In genomic region chr11:69007978-69008381, GRCh38 we compare ENCODE assay signal across 9 cellular contexts. TPM values are rescaled to one million over a fixed set of nuclear protein-coding genes. Genes with fewer than 3 reads are reported as not detected.
DNase-seq lines count a peak whose midpoint lies in the region; ATAC-seq and TF ChIP-seq lines count a peak whose summit lies in the region.
"Had no signal": no experiment of that assay in that cellular context is flagged by ENCODE, and none has a peak within 500 bp of the region (broad histone marks: within the 10 kb centered on the region; RNA-seq: fewer than 3 reads in every experiment).

No MANE protein-coding gene starts in this region.

- H3K27me3 ChIP-seq in HCT116 (ENCODE audit: insufficient read depth, low read length) (no peaks in the 10 kb centered on the region), neural progenitor cell (peaks cover 1% of the 10 kb centered on the region)

- H3K9ac ChIP-seq in HCT116 (ENCODE audit: low read length) (peak overlapping the region; percentile 69), neural progenitor cell (no peak overlapping the region)

- no peak for TF ChIP-seq POLR2A in HCT116 (IDR thresholded peaks at IDR 0.05; ENCODE audit: borderline replicate concordance, extremely low read depth, insufficient read depth, insufficient read length)

- H3K36me3 ChIP-seq in HCT116 (ENCODE audit: control insufficient read depth in 1 of 2, insufficient read depth in 2 of 2, low read length in 2 of 2) (no peaks in the 10 kb centered on the region), neural progenitor cell (no peaks in the 10 kb centered on the region)

- H3K79me2 ChIP-seq in HCT116 (ENCODE audit: insufficient read depth, low read length) (no peaks in the 10 kb centered on the region), neural progenitor cell (ENCODE audit: low read depth) (no peaks in the 10 kb centered on the region)

- H3K4me3 ChIP-seq in HCT116 (replicated peaks in 1 of 2; ENCODE audit: low read depth in 1 of 2, low read length in 2 of 2) (no peak overlapping the region), skin epidermis (no peak overlapping the region), neural progenitor cell (no peak overlapping the region)

- TF ChIP-seq RAD21 in HCT116 (IDR thresholded peaks at IDR 0.05; ENCODE audit: low read depth): no peak

- H3F3A ChIP-seq in neural progenitor cell (ENCODE audit: low read depth): peaks cover 7% of the 10 kb centered on the region

- ATAC-seq in HCT116: no peak

- H3K27me3 Mint-ChIP-seq in neural progenitor cell (ENCODE audit: insufficient read depth, low read depth) (peaks cover 9% of the 10 kb centered on the region), immature natural killer cell (ENCODE audit: low read depth in 3 of 3) (peaks cover 10 to 11% (median 11%) of the 10 kb centered on the region in 3 donors)

- POLR2A ChIA-PET in HCT116 (lab: Charles Lee): no interaction called here

- H3K4me2 ChIP-seq in HCT116 (ENCODE audit: low read length) (peak overlapping the region; percentile 78), neural progenitor cell (no peak overlapping the region)

- CTCF ChIA-PET in HCT116 (lab: Charles Lee): interaction anchor here (1.7 kb wide), 1 partner anchor 36 kb away, joined by 4 read pairs; no protein-coding TSS in a partner anchor

- H3K27ac ChIP-seq in HCT116 (ENCODE audit: low read depth, low read length): peak overlapping the region; percentile 64
- H3K27ac ChIP-seq in skin epidermis: peak overlapping the region in 16 of 21 experiments; percentile 24 to 86 (median 66)
- no peak overlapping the region for H3K27ac ChIP-seq in neural progenitor cell

- DNase-seq in HCT116 (ENCODE audit: low read depth, low spot score) (no peak), amniotic epithelial cell (ENCODE audit: low read depth) (peak; percentile 51), left kidney (ENCODE audit: low read depth, low spot score) (peak; percentile 59), neural progenitor cell (ENCODE audit: low spot score) (no peak), GM19240 (ENCODE audit: insufficient read length, low spot score) (no peak), immature natural killer cell (no peak)
- no peak for DNase-seq in activated CD4-positive, alpha-beta T cell treated with anti-CD3 and anti-CD28 coated beads, Interleukin-2, amount 50 U/mL, for 1 hour
- DNase-seq: KG1 had no signal

- no peak overlapping the region for H2AFZ ChIP-seq in HCT116 (ENCODE audit: low read depth, low read length, poor library complexity, severe bottlenecking)
- no peak overlapping the region for H2AFZ ChIP-seq in neural progenitor cell (replicated peaks)

- RAD21 ChIA-PET in HCT116 (lab: Charles Lee; ENCODE audit: low non-redundant PET in 1 of 2, low total read pairs in 2 of 2, uncharacterized antibody in 2 of 2, unreplicated experiment in 2 of 2): no interaction called here

- H3K9me3 ChIP-seq in HCT116 (ENCODE audit: control insufficient read depth in 1 of 2, insufficient read depth in 1 of 2, low read depth in 1 of 2, low read length in 2 of 2) (no peaks in the 10 kb centered on the region), neural progenitor cell (ENCODE audit: low read depth) (no peaks in the 10 kb centered on the region)

- no TSS peak for BruUV-seq in HCT116 (replicated peaks; lab: Mats Ljungman, UMichigan)

- no peak overlapping the region for H3K27ac Mint-ChIP-seq in neural progenitor cell
- no peak overlapping the region for H3K27ac Mint-ChIP-seq in immature natural killer cell

- peaks cover 38 to 50% of the 10 kb centered on the region in 2 experiments for H3K4me1 ChIP-seq in HCT116 (ENCODE audit: control insufficient read depth in 1 of 2, insufficient read depth in 2 of 2, low read length in 2 of 2)
- H3K4me1 ChIP-seq in neural progenitor cell: peaks cover 23% of the 10 kb centered on the region

- H3K9me2 ChIP-seq in HCT116 (ENCODE audit: insufficient read depth): no peaks in the 10 kb centered on the region

- H3K4me1 Mint-ChIP-seq in neural progenitor cell: peaks cover 38% of the 10 kb centered on the region
- H3K4me1 Mint-ChIP-seq in immature natural killer cell: peaks cover 0 to 1% of the 10 kb centered on the region in 2 donors

- TF ChIP-seq CTCF in HCT116 (IDR thresholded peaks at IDR 0.05 in 2 of 3, conservative IDR thresholded peaks at IDR 0.05 in 1 of 3; ENCODE audit: borderline replicate concordance in 1 of 3, insufficient read depth in 1 of 3, low read depth in 2 of 3, low read length in 2 of 3): no peak
- TF ChIP-seq CTCF in neural progenitor cell (IDR thresholded peaks at IDR 0.05): no peak

- no peaks in the 10 kb centered on the region for H4K20me1 ChIP-seq in HCT116 (ENCODE audit: insufficient read depth)
- no peaks in the 10 kb centered on the region for H4K20me1 ChIP-seq in neural progenitor cell (ENCODE audit: low read depth)

- no peaks in the 10 kb centered on the region for H3K9me3 Mint-ChIP-seq in neural progenitor cell
- H3K9me3 Mint-ChIP-seq in immature natural killer cell: no peaks in the 10 kb centered on the region

- H3K4me3 Mint-ChIP-seq in neural progenitor cell: no peak overlapping the region
- H3K4me3 Mint-ChIP-seq in immature natural killer cell: no peak overlapping the region

- intact Hi-C loops in HCT116 (cut with micrococcal nuclease): no loop called here

- H3K36me3 Mint-ChIP-seq in neural progenitor cell (no peaks in the 10 kb centered on the region), immature natural killer cell (no peaks in the 10 kb centered on the region)

TF ChIP-seq in HCT116, 20 proteins besides CTCF, POLR2A, EP300 and RAD21:
- TF ChIP-seq FOSL1 (IDR thresholded peaks at IDR 0.05; ENCODE audit: low read depth) (no peak), ELF1 (IDR thresholded peaks at IDR 0.05; ENCODE audit: borderline replicate concordance, low read depth) (no peak), REST (IDR thresholded peaks at IDR 0.05; ENCODE audit: low read depth) (no peak), ZFX (IDR thresholded peaks at IDR 0.05) (no peak), EGR1 (IDR thresholded peaks at IDR 0.05; ENCODE audit: low read depth) (no peak), POLR2AphosphoS5 (IDR thresholded peaks at IDR 0.05; ENCODE audit: low read depth, low read length) (no peak), ZNF274 (IDR thresholded peaks at IDR 0.05; ENCODE audit: low read depth, low read length) (no peak)

RNA-seq across cellular contexts. Expression of gene MRGPRF, which starts 5.1 kb away (rescaled TPM):
- 0.76 TPM for total RNA-seq in HCT116 (2021; ENCODE audit: unreplicated experiment)
- polyA plus RNA-seq in HCT116 (2012): 0.41 and 0.52 TPM in 2 replicates
- total RNA-seq in neural progenitor cell (ENCODE audit: low replicate concordance): 0.56 and 3.5 TPM in 2 replicates
- polyA plus RNA-seq in immature natural killer cell: not detected

RNA-seq across cellular contexts. Expression of gene MRGPRD, which starts 27.2 kb away (rescaled TPM):
- total RNA-seq in HCT116 (2021; ENCODE audit: unreplicated experiment): not detected
- not detected in 2 replicates for polyA plus RNA-seq in HCT116 (2012)
- total RNA-seq in neural progenitor cell (ENCODE audit: low replicate concordance): not detected in 2 replicates
- not detected for polyA plus RNA-seq in immature natural killer cell

RNA-seq across cellular contexts. Expression of gene TPCN2, which starts 40.8 kb away (rescaled TPM):
- total RNA-seq in HCT116 (2021; ENCODE audit: unreplicated experiment) (15.2 TPM), neural progenitor cell (ENCODE audit: low replicate concordance) (7.2 and 10.9 TPM in 2 replicates)
- 7.1 and 7.8 TPM in 2 replicates for polyA plus RNA-seq in HCT116 (2012)
- 1 to 10 TPM; 4.8 to 7.0 (median 5.0) TPM for polyA plus RNA-seq in immature natural killer cell

Comparison
In these comparisons a context has a peak if more than half of its experiments do, and no peak if none do; other contexts are left out.
1. DNase-seq: peak in amniotic epithelial cell (single experiment) and left kidney (single experiment); none in HCT116 (single experiment), activated CD4-positive, alpha-beta T cell treated with anti-CD3 and anti-CD28 coated beads, Interleukin-2, amount 50 U/mL, for 1 hour (single experiment), neural progenitor cell (single experiment), GM19240 (single experiment) and immature natural killer cell (0 of 3).